In genomic region chr20:50194831-50195523, GRCh38 we compare ENCODE assay signal across 9 cellular contexts.
DNase-seq lines count a peak whose midpoint lies in the region; ATAC-seq and TF ChIP-seq lines count a peak whose summit lies in the region.
"Had no signal": no experiment of that assay in that cellular context is flagged by ENCODE, and none has a peak within 500 bp of the region (broad histone marks: within the 10 kb centered on the region; RNA-seq: fewer than 3 reads in every experiment).

No MANE protein-coding gene starts in this region.

- no peak overlapping the region for H2AFZ ChIP-seq in Loucy (ENCODE audit: low read length)

- no peak for ATAC-seq in GM18909 (IDR thresholded peaks at IDR 0.05; ENCODE audit: poor library complexity, unreplicated experiment)
- no peak for ATAC-seq in GM21717 (IDR thresholded peaks at IDR 0.05; ENCODE audit: unreplicated experiment)
- ATAC-seq: pancreas had no signal

- no peaks in the 10 kb centered on the region for H3K9me3 ChIP-seq in Loucy (ENCODE audit: insufficient read depth, low read depth, low read length)
- no peaks in the 10 kb centered on the region for H3K9me3 ChIP-seq in neutrophil
- H3K9me3 ChIP-seq: pancreas had no signal

- H3K36me3 ChIP-seq in Loucy (ENCODE audit: insufficient read depth, low read length), result no peaks in the 10 kb centered on the region
- H3K36me3 ChIP-seq in neutrophil, result peaks cover 38% of the 10 kb centered on the region

- no peaks in the 10 kb centered on the region for H3F3A ChIP-seq in Loucy (ENCODE audit: low read depth)

- H4K20me1 ChIP-seq in Loucy (ENCODE audit: insufficient read depth, low read length, poor library complexity, severe bottlenecking), result peaks cover 13% of the 10 kb centered on the region

- H3K79me2 ChIP-seq in Loucy (ENCODE audit: insufficient read depth, low read length), result peaks cover 20% of the 10 kb centered on the region

- H3K4me1 ChIP-seq in Loucy (ENCODE audit: insufficient read depth, low read length, poor library complexity, severe bottlenecking) (peaks cover 15% of the 10 kb centered on the region), neutrophil (ENCODE audit: control insufficient read depth in 1 of 2, insufficient read depth in 1 of 2, low read depth in 1 of 2, low read length in 1 of 2) (peaks cover 62 to 67% of the 10 kb centered on the region in 2 experiments)
- H3K4me1 ChIP-seq: pancreas had no signal

- H3K9ac ChIP-seq in Loucy (ENCODE audit: low read depth, low read length, poor library complexity, severe bottlenecking), result no peak overlapping the region

- H3K4me2 ChIP-seq in Loucy (ENCODE audit: low read depth, low read length, poor library complexity, severe bottlenecking), result peak overlapping the region; percentile 22

- H3K27me3 ChIP-seq in Loucy (ENCODE audit: insufficient read depth, low read length, poor library complexity, severe bottlenecking), result no peaks in the 10 kb centered on the region
- no peaks in the 10 kb centered on the region for H3K27me3 ChIP-seq in neutrophil
- H3K27me3 ChIP-seq: pancreas had no signal

- peak overlapping the region; percentile 93 to 99 for H3K27ac ChIP-seq in coronary artery
- peak overlapping the region; percentile 100 for H3K27ac ChIP-seq in neutrophil

- H3K4me3 ChIP-seq in Loucy (ENCODE audit: low read length, poor library complexity, severe bottlenecking) (no peak overlapping the region), coronary artery (peak overlapping the region; percentile 89), neutrophil (ENCODE audit: low read depth in 1 of 2, low read length in 1 of 2) (peak overlapping the region; percentile 87 to 93)

- DNase-seq in CD1c-positive myeloid dendritic cell (ENCODE audit: extremely low spot score) (peak; percentile 20), coronary artery (ENCODE audit: low spot score) (no peak), NCI-H2107 treated with DMSO at 0.1 percent for 48 hours (lab: John Stamatoyannopoulos, UW; ENCODE audit: unreplicated experiment) (no peak), nucleus accumbens (lab: John Stamatoyannopoulos, UW) (no peak)

- no peak for TF ChIP-seq CTCF in Loucy (conservative IDR thresholded peaks at IDR 0.05; ENCODE audit: low read length)
- TF ChIP-seq CTCF in coronary artery (IDR thresholded peaks at IDR 0.05), result no peak
- TF ChIP-seq CTCF in neutrophil (IDR thresholded peaks at IDR 0.05), result no peak

- no peaks in the 10 kb centered on the region for H3K9me2 ChIP-seq in Loucy (replicated peaks; ENCODE audit: low read depth, low read length)
